Comparison of ENCODE assay signal across 9 cellular contexts in genomic region chr4:158020175-158020574, GRCh38.
DNase-seq lines count a peak whose midpoint lies in the region; ATAC-seq, FAIRE-seq and TF ChIP-seq lines count a peak whose summit lies in the region.
"Had no signal": no experiment of that assay in that cellular context is flagged by ENCODE, and none has a peak within 500 bp of the region (broad histone marks: within the 10 kb centered on the region; RNA-seq: fewer than 3 reads in every experiment).

No MANE protein-coding gene starts in this region.

- in situ Hi-C loops in transverse colon (cut with MboI; ENCODE audit: low pct_ligation_motif_present in 1 of 4, low pct_unique_long_range_greater_than_20kb in 1 of 4, low sequenced_read_pairs in 3 of 4) = loop anchor here in 1 of 4 donors (25.0 kb wide), 1 partner anchor 617 kb away; no protein-coding TSS in a partner anchor

- H3K27ac ChIP-seq in HUES6 (ENCODE audit: low read depth, low read length) (peak overlapping the region; percentile 41; the same call in 1 of the 2 replicates), left lung (peak overlapping the region; percentile 43 to 66), transverse colon (peak overlapping the region; percentile 36 to 66 (median 64))

- H3K4me3 ChIP-seq in HUES6 (ENCODE audit: low read depth, low read length) = no peak overlapping the region
- H3K4me3 ChIP-seq in bronchial epithelial cell (ENCODE audit: low read depth, low read length) = no peak overlapping the region
- H3K4me3 ChIP-seq in left lung = no peak overlapping the region
- no peak overlapping the region for H3K4me3 ChIP-seq in transverse colon
- H3K4me3 ChIP-seq: Peyer's patch had no signal

- peak; percentile 26 for TF ChIP-seq EP300 in transverse colon (IDR thresholded peaks at IDR 0.05; ENCODE audit: low read depth)

- H3K27me3 ChIP-seq in HUES6 (ENCODE audit: control insufficient read depth, insufficient read depth, low read length) (no peaks in the 10 kb centered on the region), bronchial epithelial cell (ENCODE audit: control insufficient read depth, insufficient read depth, low read length) (no peaks in the 10 kb centered on the region), left lung (no peaks in the 10 kb centered on the region), transverse colon (no peaks in the 10 kb centered on the region)
- H3K27me3 ChIP-seq: Peyer's patch had no signal

- H3K9ac ChIP-seq in HUES6 (ENCODE audit: low read length) = no peak overlapping the region

- DNase-seq in bronchial epithelial cell (ENCODE audit: low read depth) = peak; percentile 84
- DNase-seq in left lung = peak in 1 of 2 donors; percentile 49
- DNase-seq in transverse colon = peak; percentile 18
- no peak for DNase-seq in NCI-H2171 treated with DMSO at 0.1 percent for 48 hours (lab: John Stamatoyannopoulos, UW)
- DNase-seq in activated CD8-positive, alpha-beta memory T cell treated with anti-CD3 and anti-CD28 coated beads for 24 hours = no peak
- DNase-seq in stimulated activated CD4-positive, alpha-beta T cell treated with anti-CD3 and anti-CD28 coated beads, Interleukin-1b, Interleukin-23, amount 100 ng/mL, for 48 hours = no peak

- no peak for FAIRE-seq in bronchial epithelial cell (lab: Jason Lieb, UNC)

- H3K36me3 ChIP-seq in HUES6 (ENCODE audit: control insufficient read depth, insufficient read depth, low read length) = no peaks in the 10 kb centered on the region
- no peaks in the 10 kb centered on the region for H3K36me3 ChIP-seq in bronchial epithelial cell (ENCODE audit: control insufficient read depth, insufficient read depth, low read length)
- H3K36me3 ChIP-seq in left lung = no peaks in the 10 kb centered on the region
- H3K36me3 ChIP-seq in transverse colon = no peaks in the 10 kb centered on the region
- H3K36me3 ChIP-seq: Peyer's patch had no signal

- TF ChIP-seq CTCF in bronchial epithelial cell (IDR thresholded peaks at IDR 0.05; ENCODE audit: insufficient read depth, low read length, severe bottlenecking) (no peak), left lung (IDR thresholded peaks at IDR 0.05) (no peak), transverse colon (IDR thresholded peaks at IDR 0.05) (no peak)

- TF ChIP-seq POLR2A in transverse colon (IDR thresholded peaks at IDR 0.05) = no peak

- intact Hi-C loops in left lung (cut with DNase I) (no loop called here), transverse colon (cut with DNase I; ENCODE audit: low total_unique reads) (no loop called here)

- H3K9me3 ChIP-seq in HUES6 (ENCODE audit: control insufficient read depth, insufficient read depth, low read depth, low read length) (no peaks in the 10 kb centered on the region), left lung (no peaks in the 10 kb centered on the region), transverse colon (no peaks in the 10 kb centered on the region)
- H3K9me3 ChIP-seq: Peyer's patch had no signal

- ATAC-seq in left lung (peak; percentile 88), GM19397 (IDR thresholded peaks at IDR 0.05; ENCODE audit: unreplicated experiment) (no peak)

- H3K4me1 ChIP-seq in HUES6 (ENCODE audit: control insufficient read depth, insufficient read depth, low read length) = peaks cover 13% of the 10 kb centered on the region; the same call in 1 of the 2 replicates
- H3K4me1 ChIP-seq in left lung = peaks cover 0 to 12% of the 10 kb centered on the region in 2 donors
- peaks cover 4 to 21% (median 13%) of the 10 kb centered on the region in 4 donors for H3K4me1 ChIP-seq in transverse colon
- H3K4me1 ChIP-seq: Peyer's patch had no signal

Comparison
In these comparisons a context has a peak if more than half of its experiments do, and no peak if none do; other contexts are left out.
1. DNase-seq: peak in bronchial epithelial cell (single experiment) and transverse colon (single experiment); none in NCI-H2171 treated with DMSO at 0.1 percent for 48 hours (single experiment), activated CD8-positive, alpha-beta memory T cell treated with anti-CD3 and anti-CD28 coated beads for 24 hours (single experiment) and stimulated activated CD4-positive, alpha-beta T cell treated with anti-CD3 and anti-CD28 coated beads, Interleukin-1b, Interleukin-23, amount 100 ng/mL, for 48 hours (single experiment).
2. Peak in every context shown above with its lines, with median percentiles within 50 percentile points of each other: H3K27ac ChIP-seq.